In genomic region chr15:76270876-76271275, GRCh38 we compare ENCODE assay signal across 26 cellular contexts. TPM values are rescaled to one million over a fixed set of nuclear protein-coding genes. Genes with fewer than 3 reads are reported as not detected.
DNase-seq lines count a peak whose midpoint lies in the region; FAIRE-seq and TF ChIP-seq lines count a peak whose summit lies in the region.
"Had no signal": no experiment of that assay in that cellular context is flagged by ENCODE, and none has a peak within 500 bp of the region (broad histone marks: within the 10 kb centered on the region; RNA-seq: fewer than 3 reads in every experiment).

No MANE protein-coding gene starts in this region.

- BruUV-seq in OCI-LY7 (replicated peaks; lab: Mats Ljungman, UMichigan) = no TSS peak

- H2BK12ac ChIP-seq in trophoblast cell (ENCODE audit: low read length) = no peak overlapping the region

- no peaks in the 10 kb centered on the region for H4K20me1 ChIP-seq in OCI-LY7 (ENCODE audit: insufficient read depth, low read length)
- H4K20me1 ChIP-seq: BLaER1 had no signal

- no peak overlapping the region for H2AK5ac ChIP-seq in trophoblast cell (ENCODE audit: low read length)

- H3K18ac ChIP-seq in trophoblast cell (ENCODE audit: low read length) = no peak overlapping the region

- no peak overlapping the region for H3K4me2 ChIP-seq in trophoblast cell (ENCODE audit: low read length)
- H3K4me2 ChIP-seq in OCI-LY7 (ENCODE audit: low read length) = no peak overlapping the region
- H3K4me2 ChIP-seq: BLaER1 had no signal

- H3K27ac ChIP-seq in epithelial cell of prostate (no peak overlapping the region), trophoblast cell (ENCODE audit: low read depth, low read length) (no peak overlapping the region), OCI-LY7 (ENCODE audit: low read depth, low read length, poor library complexity, severe bottlenecking) (no peak overlapping the region)
- H3K27ac ChIP-seq: BLaER1 had no signal

- H2BK5ac ChIP-seq in trophoblast cell (ENCODE audit: low read depth, low read length, poor library complexity) = no peak overlapping the region

- H3K36me3 ChIP-seq in bronchial epithelial cell (ENCODE audit: control insufficient read depth, insufficient read depth, low read length) (peaks cover 3% of the 10 kb centered on the region), trophoblast cell (ENCODE audit: control insufficient read depth in 1 of 2, insufficient read depth in 2 of 2, low read length in 2 of 2) (peaks cover 14 to 18% of the 10 kb centered on the region in 2 experiments), OCI-LY7 (ENCODE audit: insufficient read depth, low read length) (peaks cover 84% of the 10 kb centered on the region)

- no peak overlapping the region for H3K9ac ChIP-seq in trophoblast cell (ENCODE audit: low read length)
- H3K9ac ChIP-seq: BLaER1 had no signal

- H3K9me2 ChIP-seq in OCI-LY7 (ENCODE audit: insufficient read depth, low read length) = no peaks in the 10 kb centered on the region

- H2AFZ ChIP-seq in trophoblast cell (ENCODE audit: insufficient read depth, low read length, poor library complexity) = no peak overlapping the region
- H2AFZ ChIP-seq in OCI-LY7 (ENCODE audit: low read length) = no peak overlapping the region

- intact Hi-C loops in OCI-LY7 (cut with micrococcal nuclease; ENCODE audit: unreplicated experiment) = no loop called here

- no peak for FAIRE-seq in bronchial epithelial cell (lab: Jason Lieb, UNC)
- FAIRE-seq: A204.1, G401.6, GM12891, GM19239 had no signal

- H3K4me3 ChIP-seq in bronchial epithelial cell (ENCODE audit: low read depth, low read length) (no peak overlapping the region), trophoblast cell (ENCODE audit: low read depth, low read length) (no peak overlapping the region), OCI-LY7 (ENCODE audit: low read depth, low read length, poor library complexity, severe bottlenecking) (no peak overlapping the region)
- H3K4me3 ChIP-seq: BLaER1 had no signal

- H3K14ac ChIP-seq in trophoblast cell (ENCODE audit: low read length) = no peak overlapping the region

- H3K79me2 ChIP-seq in trophoblast cell (ENCODE audit: control insufficient read depth, insufficient read depth, low read length, poor library complexity) (no peaks in the 10 kb centered on the region), OCI-LY7 (ENCODE audit: insufficient read depth, low read depth, low read length) (no peaks in the 10 kb centered on the region)

- DNase-seq in EL (peak; percentile 8), bronchial epithelial cell (ENCODE audit: low read depth) (peak; percentile 65), epithelial cell of prostate (ENCODE audit: low read depth, low spot score) (peak; percentile 8), trophoblast cell (peak; percentile 60 to 77), NCI-H2196 (lab: John Stamatoyannopoulos, UW; ENCODE audit: unreplicated experiment) (no peak), OCI-LY7 (ENCODE audit: low spot score) (no peak), H4 (ENCODE audit: low spot score) (no peak)
- DNase-seq: 8988T; ACHN; BE2C; C1 segment of cervical spinal cord; CD4-positive, alpha-beta memory T cell; CD4-positive, CD25-positive, alpha-beta regulatory T cell; CD8-positive, alpha-beta memory T cell; COR-L47; DMS 273 treated with DMSO at 0.1 percent for 48 hours; DMS153; DMS53; DMS79; DND-41; GF-D8 had no signal

- H2BK120ac ChIP-seq in trophoblast cell (ENCODE audit: insufficient read depth, low read length, poor library complexity) = no peak overlapping the region

- CTCF ChIA-PET in OCI-LY7 (lab: Charles Lee; ENCODE audit: unreplicated experiment) = no interaction called here

- H3K27me3 ChIP-seq in bronchial epithelial cell (ENCODE audit: control insufficient read depth, insufficient read depth, low read length) (no peaks in the 10 kb centered on the region), trophoblast cell (ENCODE audit: insufficient read depth, low read length) (no peaks in the 10 kb centered on the region)
- H3K27me3 ChIP-seq: BE2C, BLaER1 had no signal

- H4K12ac ChIP-seq in trophoblast cell (ENCODE audit: low read depth, low read length) = no peak overlapping the region

- no peaks in the 10 kb centered on the region for H3K79me1 ChIP-seq in trophoblast cell (ENCODE audit: low read length)

- no CpG with 5 or more reads among the region's 6 CpGs for WGBS in trophoblast cell (ENCODE audit: extremely low coverage, insufficient coverage, insufficient read length)

- H3K4me1 ChIP-seq in trophoblast cell (ENCODE audit: control insufficient read depth in 1 of 2, insufficient read depth in 2 of 2, low read length in 2 of 2) = no peaks in the 10 kb centered on the region
- peaks cover 3% of the 10 kb centered on the region for H3K4me1 ChIP-seq in OCI-LY7 (ENCODE audit: insufficient read depth, low read length, poor library complexity, severe bottlenecking)
- H3K4me1 ChIP-seq: BE2C, BLaER1 had no signal

- H4K91ac ChIP-seq in trophoblast cell (ENCODE audit: low read depth, low read length) = no peak overlapping the region

- no peak overlapping the region for H3K23ac ChIP-seq in trophoblast cell (ENCODE audit: low read length)

- H3K9me3 ChIP-seq in trophoblast cell (ENCODE audit: insufficient read depth, low read depth, low read length) (peaks cover 6% of the 10 kb centered on the region), OCI-LY7 (ENCODE audit: low read length) (peaks cover 30% of the 10 kb centered on the region; the same call in 1 of the 2 replicates)
- H3K9me3 ChIP-seq: BE2C had no signal

- no peak overlapping the region for H3K4ac ChIP-seq in trophoblast cell (ENCODE audit: low read depth, low read length)

- TF ChIP-seq CTCF in bronchial epithelial cell (IDR thresholded peaks at IDR 0.05; ENCODE audit: insufficient read depth, low read length, severe bottlenecking) = no peak
- TF ChIP-seq CTCF in OCI-LY7 (conservative IDR thresholded peaks at IDR 0.05; ENCODE audit: low read length) = no peak

- no peak overlapping the region for H4K8ac ChIP-seq in trophoblast cell (ENCODE audit: low read depth, low read length)

- POLR2A ChIA-PET in OCI-LY7 (lab: Charles Lee) = no interaction called here

RNA-seq across cellular contexts. Expression of gene ETFA, which starts 40.4 kb away (rescaled TPM):
- total RNA-seq in bronchial epithelial cell (144 and 223 TPM in 2 replicates), OCI-LY7 (2022) (126 and 146 TPM in 2 replicates)
- 82.1 and 86.6 TPM in 2 replicates for polyA plus RNA-seq in trophoblast cell (2013)
- total RNA-seq in OCI-LY7 (2014; rRNA removed; shearing (Covaris generic)) = 84.8 and 99.4 TPM in 2 replicates
- total RNA-seq in H4 (2014; rRNA removed; shearing (Covaris generic)) = 169 and 208 TPM in 2 replicates

Comparison
In these comparisons a context has a peak if more than half of its experiments do, and no peak if none do; other contexts are left out.
1. DNase-seq: peak in EL (single experiment), bronchial epithelial cell (single experiment), epithelial cell of prostate (single experiment) and trophoblast cell (2 of 2); none in NCI-H2196 (single experiment), OCI-LY7 (single experiment) and H4 (single experiment).